ENCODE assay signal across 22 cellular contexts in genomic region chr17:77558846-77559626, GRCh38.
DNase-seq lines count a peak whose midpoint lies in the region; ATAC-seq, FAIRE-seq and TF ChIP-seq lines count a peak whose summit lies in the region.
"Had no signal": no experiment of that assay in that cellular context is flagged by ENCODE, and none has a peak within 500 bp of the region (broad histone marks: within the 10 kb centered on the region; RNA-seq: fewer than 3 reads in every experiment).

No MANE protein-coding gene starts in this region.

- 0 out of 3 replicates have a peak, but pooled peaks cover 3% of the 10 kb centered on the region for H3K4me1 ChIP-seq in A549
- H3K4me1 ChIP-seq in PC-3 (ENCODE audit: insufficient read depth, low read length), result no peaks in the 10 kb centered on the region
- H3K4me1 ChIP-seq in adrenal gland (replicated peaks in 1 of 2), result no peaks in the 10 kb centered on the region
- H3K4me1 ChIP-seq: SJSA1 had no signal

- POLR2A ChIA-PET in A549 (lab: Yijun Ruan, JAX) (no interaction called here), PC-3 (lab: Charles Lee; ENCODE audit: unreplicated experiment) (no interaction called here)

- FAIRE-seq in A549 (lab: Jason Lieb, UNC), result no peak
- FAIRE-seq: GM12892, GM18507, H54 had no signal

- ATAC-seq in activated T-cell treated with anti-CD3 and anti-CD28 coated beads, Interleukin-2, amount 50 U/mL, for 72 hours (replicated peaks in 1 of 2), result peak; percentile 26 to 32
- no peak for ATAC-seq in activated T-cell treated with anti-CD3 and anti-CD28 coated beads, Interleukin-2, amount 50 U/mL, for 4 hours
- ATAC-seq in A549 (peak in 1 of 2 experiments; percentile 21; a peak in 3 of 6 replicates), PC-3 (no peak)

- no peaks in the 10 kb centered on the region for H3K36me3 Mint-ChIP-seq in activated T-cell treated with anti-CD3 and anti-CD28 coated beads, Interleukin-2, amount 50 U/mL, for 72 hours (ENCODE audit: insufficient read depth in 2 of 2)
- no peaks in the 10 kb centered on the region for H3K36me3 Mint-ChIP-seq in activated T-cell treated with anti-CD3 and anti-CD28 coated beads, Interleukin-2, amount 50 U/mL, for 4 hours (ENCODE audit: insufficient read depth)
- H3K36me3 Mint-ChIP-seq in progenitor cell of endocrine pancreas (ENCODE audit: insufficient read depth), result no peaks in the 10 kb centered on the region
- H3K36me3 Mint-ChIP-seq: CD4-positive, alpha-beta memory T cell had no signal

- peaks cover 9% of the 10 kb centered on the region for H3K4me1 Mint-ChIP-seq in activated T-cell treated with anti-CD3 and anti-CD28 coated beads, Interleukin-2, amount 50 U/mL, for 72 hours (ENCODE audit: low read depth)
- H3K4me1 Mint-ChIP-seq in activated T-cell treated with anti-CD3 and anti-CD28 coated beads, Interleukin-2, amount 50 U/mL, for 4 hours (ENCODE audit: low read depth), result no peaks in the 10 kb centered on the region
- peaks cover 4% of the 10 kb centered on the region for H3K4me1 Mint-ChIP-seq in progenitor cell of endocrine pancreas (ENCODE audit: low read depth)
- H3K4me1 Mint-ChIP-seq: CD4-positive, alpha-beta memory T cell had no signal

- no peak for TF ChIP-seq POLR2A in A549 (IDR thresholded peaks at IDR 0.05; ENCODE audit: low read length)
- TF ChIP-seq POLR2A in adrenal gland (IDR thresholded peaks at IDR 0.05), result no peak

- H4K20me1 ChIP-seq in PC-3 (ENCODE audit: low read length), result no peaks in the 10 kb centered on the region

- H3K9me3 ChIP-seq in A549 (no peaks in the 10 kb centered on the region; the same call in 2 of the 3 replicates), PC-3 (ENCODE audit: low read length) (no peaks in the 10 kb centered on the region), adrenal gland (replicated peaks in 1 of 3) (no peaks in the 10 kb centered on the region)
- H3K9me3 ChIP-seq: SJSA1 had no signal

- no peak for TF ChIP-seq RAD21 in A549 (conservative IDR thresholded peaks at IDR 0.05 in 1 of 2, IDR thresholded peaks at IDR 0.05 in 1 of 2)

- no peaks in the 10 kb centered on the region for H3F3A ChIP-seq in PC-3 (ENCODE audit: low read length, unreplicated experiment)

- no peak overlapping the region for H3K27ac Mint-ChIP-seq in activated T-cell treated with anti-CD3 and anti-CD28 coated beads, Interleukin-2, amount 50 U/mL, for 72 hours
- no peak overlapping the region for H3K27ac Mint-ChIP-seq in progenitor cell of endocrine pancreas
- H3K27ac Mint-ChIP-seq: HFFc6 had no signal

- TF ChIP-seq CTCF in A549 (IDR thresholded peaks at IDR 0.05) (no peak), PC-3 (conservative IDR thresholded peaks at IDR 0.05; ENCODE audit: low read depth, low read length) (no peak), progenitor cell of endocrine pancreas (IDR thresholded peaks at IDR 0.05; ENCODE audit: unreplicated experiment) (no peak), adrenal gland (IDR thresholded peaks at IDR 0.05) (no peak)

- no peak for TF ChIP-seq EP300 in A549 (IDR thresholded peaks at IDR 0.05)

- peaks cover 64% of the 10 kb centered on the region for H3K27me3 ChIP-seq in PC-3 (ENCODE audit: low read length)
- H3K27me3 ChIP-seq in adrenal gland, result no peaks in the 10 kb centered on the region

- H3K36me3 ChIP-seq in PC-3 (ENCODE audit: low read depth, low read length), result no peaks in the 10 kb centered on the region
- no peaks in the 10 kb centered on the region for H3K36me3 ChIP-seq in adrenal gland (replicated peaks in 1 of 2)
- H3K36me3 ChIP-seq: SJSA1 had no signal

- peak in 1 of 2 donors; percentile 11 for DNase-seq in activated T-cell treated with anti-CD3 and anti-CD28 coated beads, Interleukin-2, amount 50 U/mL, for 72 hours
- DNase-seq in activated T-cell treated with anti-CD3 and anti-CD28 coated beads, Interleukin-2, amount 50 U/mL, for 4 hours, result no peak
- DNase-seq in A549 (ENCODE audit: low read depth in 1 of 2, low spot score in 1 of 2) (no peak), PC-3 (peak; percentile 13), foreskin melanocyte (peak; percentile 85), progenitor cell of endocrine pancreas (ENCODE audit: low spot score, unreplicated experiment) (no peak), adrenal gland (no peak), occipital lobe (lab: John Stamatoyannopoulos, UW) (no peak)
- DNase-seq: 8988T; Calu3; CD4-positive, alpha-beta memory T cell; EL; HFFc6; NCI-H1417; NCI-H187; NCI-H345; NCI-H524 treated with DMSO at 0.1 percent for 48 hours had no signal

- H2AFZ ChIP-seq in PC-3 (ENCODE audit: low read length), result no peak overlapping the region

- H3K27me3 Mint-ChIP-seq in activated T-cell treated with anti-CD3 and anti-CD28 coated beads, Interleukin-2, amount 50 U/mL, for 72 hours (ENCODE audit: low read depth), result peaks cover 17% of the 10 kb centered on the region
- peaks cover 11% of the 10 kb centered on the region for H3K27me3 Mint-ChIP-seq in activated T-cell treated with anti-CD3 and anti-CD28 coated beads, Interleukin-2, amount 50 U/mL, for 4 hours (ENCODE audit: low read depth)
- H3K27me3 Mint-ChIP-seq in progenitor cell of endocrine pancreas, result peaks cover 37% of the 10 kb centered on the region

- BruUV-seq in PC-3 (replicated peaks; lab: Mats Ljungman, UMichigan), result no TSS peak

- no peaks in the 10 kb centered on the region for H3K79me2 ChIP-seq in PC-3 (ENCODE audit: low read length)

- no peaks in the 10 kb centered on the region for H3K9me3 Mint-ChIP-seq in activated T-cell treated with anti-CD3 and anti-CD28 coated beads, Interleukin-2, amount 50 U/mL, for 72 hours
- no peaks in the 10 kb centered on the region for H3K9me3 Mint-ChIP-seq in activated T-cell treated with anti-CD3 and anti-CD28 coated beads, Interleukin-2, amount 50 U/mL, for 4 hours
- H3K9me3 Mint-ChIP-seq in progenitor cell of endocrine pancreas (ENCODE audit: low read depth), result no peaks in the 10 kb centered on the region
- H3K9me3 Mint-ChIP-seq: CD4-positive, alpha-beta memory T cell; HFFc6 had no signal

- H3K4me3 ChIP-seq in A549 (no peak overlapping the region), PC-3 (ENCODE audit: low read length) (no peak overlapping the region), adrenal gland (no peak overlapping the region)
- H3K4me3 ChIP-seq: SJSA1 had no signal

- CTCF ChIA-PET in A549 (lab: Yijun Ruan, JAX) (interaction anchor here (1.3 to 1.7 kb wide), 2 partner anchors 14 to 16 kb away, joined by 4 read pairs; no protein-coding TSS in a partner anchor), PC-3 (lab: Charles Lee) (no interaction called here)

- H3K9ac ChIP-seq in PC-3 (ENCODE audit: low read length), result no peak overlapping the region
- H3K9ac ChIP-seq: KMS-11 had no signal

- no peaks in the 10 kb centered on the region for H3K9me2 ChIP-seq in PC-3 (replicated peaks; ENCODE audit: low read length)

- no peak overlapping the region for H3K4me3 Mint-ChIP-seq in activated T-cell treated with anti-CD3 and anti-CD28 coated beads, Interleukin-2, amount 50 U/mL, for 72 hours
- no peak overlapping the region for H3K4me3 Mint-ChIP-seq in activated T-cell treated with anti-CD3 and anti-CD28 coated beads, Interleukin-2, amount 50 U/mL, for 4 hours
- no peak overlapping the region for H3K4me3 Mint-ChIP-seq in progenitor cell of endocrine pancreas (ENCODE audit: low read depth)
- H3K4me3 Mint-ChIP-seq: CD4-positive, alpha-beta memory T cell; HFFc6 had no signal

- H3K27ac ChIP-seq in A549 (no peak overlapping the region), PC-3 (ENCODE audit: low read length) (no peak overlapping the region), adrenal gland (no peak overlapping the region)
- H3K27ac ChIP-seq: KMS-11, SJSA1 had no signal

- intact Hi-C loops in PC-3 (cut with micrococcal nuclease) (no loop called here), adrenal gland (cut with DNase I) (no loop called here)

- 42% methylated on average over 12 of the region's 12 CpGs for WGBS in A549 (ENCODE audit: missing lambda C conversion rate)
- 78 to 87% (median 86%) methylated on average over 10 to 12 of the region's 12 CpGs for WGBS in adrenal gland, 4 donors

- H3K4me2 ChIP-seq in A549, result no peak overlapping the region
- no peak overlapping the region for H3K4me2 ChIP-seq in PC-3 (ENCODE audit: low read length)
- H3K4me2 ChIP-seq: KMS-11 had no signal

TF ChIP-seq in A549, 52 proteins besides CTCF, POLR2A, EP300 and RAD21:
- no peak for TF ChIP-seq CEBPB (IDR thresholded peaks at IDR 0.05)
- TF ChIP-seq FOSL2 (IDR thresholded peaks at IDR 0.05), result no peak
- TF ChIP-seq FOSL2 (CRISPR knock-in tag; IDR thresholded peaks at IDR 0.05), result 0 out of 2 replicates have a peak, but pooled peaks have one; percentile 9
- no peak for TF ChIP-seq GATA3 (IDR thresholded peaks at IDR 0.05; ENCODE audit: borderline replicate concordance)

Comparison
In these comparisons a context has a peak if more than half of its experiments do, and no peak if none do; other contexts are left out.
1. ATAC-seq: peak in activated T-cell treated with anti-CD3 and anti-CD28 coated beads, Interleukin-2, amount 50 U/mL, for 72 hours (2 of 2); none in activated T-cell treated with anti-CD3 and anti-CD28 coated beads, Interleukin-2, amount 50 U/mL, for 4 hours (0 of 2) and PC-3 (single experiment).
2. DNase-seq: peak in PC-3 (single experiment) and foreskin melanocyte (single experiment); none in activated T-cell treated with anti-CD3 and anti-CD28 coated beads, Interleukin-2, amount 50 U/mL, for 4 hours (single experiment), A549 (0 of 2), progenitor cell of endocrine pancreas (single experiment), adrenal gland (0 of 7) and occipital lobe (single experiment).